In the genomic region with DNA sequence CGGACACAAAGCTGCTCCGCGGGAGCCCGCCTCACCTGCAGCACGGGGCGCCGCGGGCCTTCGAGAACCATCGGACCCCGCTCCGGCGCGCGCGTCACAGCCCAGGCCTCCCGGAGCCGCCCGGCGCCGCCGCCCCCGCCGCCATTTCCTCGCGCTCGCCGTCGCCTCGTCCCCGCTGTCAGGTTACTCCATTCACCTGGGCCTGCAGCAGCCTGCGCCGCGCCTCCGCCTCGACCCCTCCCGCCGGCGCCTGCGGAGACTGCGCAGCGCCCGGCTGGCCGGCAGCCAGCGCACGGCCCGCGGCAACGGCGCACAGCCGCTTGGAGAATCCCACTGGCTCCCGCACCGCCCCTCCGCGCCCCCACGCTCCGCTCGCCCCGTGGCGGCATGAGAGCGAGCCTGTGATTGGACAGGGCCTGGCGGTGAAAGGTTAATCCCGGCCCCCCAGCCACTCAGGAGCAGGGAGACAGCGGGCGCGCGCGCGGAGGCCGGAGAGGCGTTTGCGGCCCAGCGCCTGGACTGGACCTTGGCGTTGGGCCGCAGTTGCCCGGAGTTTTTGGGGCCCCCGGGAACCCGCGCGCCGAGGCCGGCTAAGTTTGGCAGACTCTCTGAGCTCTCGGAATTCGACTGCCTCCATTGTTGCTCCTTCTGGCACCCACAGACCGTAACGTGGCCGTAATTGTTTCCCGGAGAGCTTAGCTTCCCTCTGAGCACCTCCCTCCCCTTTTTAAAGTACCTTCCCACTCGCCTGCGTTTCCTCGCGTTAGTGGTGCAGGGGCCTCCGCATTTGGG, we compare ENCODE assay signal across 8 cellular contexts. TPM values are rescaled to one million over a fixed set of nuclear protein-coding genes. Genes with fewer than 3 reads are reported as not detected.
DNase-seq lines count a peak whose midpoint lies in the region; ATAC-seq, FAIRE-seq and TF ChIP-seq lines count a peak whose summit lies in the region.

A gene with protein sequence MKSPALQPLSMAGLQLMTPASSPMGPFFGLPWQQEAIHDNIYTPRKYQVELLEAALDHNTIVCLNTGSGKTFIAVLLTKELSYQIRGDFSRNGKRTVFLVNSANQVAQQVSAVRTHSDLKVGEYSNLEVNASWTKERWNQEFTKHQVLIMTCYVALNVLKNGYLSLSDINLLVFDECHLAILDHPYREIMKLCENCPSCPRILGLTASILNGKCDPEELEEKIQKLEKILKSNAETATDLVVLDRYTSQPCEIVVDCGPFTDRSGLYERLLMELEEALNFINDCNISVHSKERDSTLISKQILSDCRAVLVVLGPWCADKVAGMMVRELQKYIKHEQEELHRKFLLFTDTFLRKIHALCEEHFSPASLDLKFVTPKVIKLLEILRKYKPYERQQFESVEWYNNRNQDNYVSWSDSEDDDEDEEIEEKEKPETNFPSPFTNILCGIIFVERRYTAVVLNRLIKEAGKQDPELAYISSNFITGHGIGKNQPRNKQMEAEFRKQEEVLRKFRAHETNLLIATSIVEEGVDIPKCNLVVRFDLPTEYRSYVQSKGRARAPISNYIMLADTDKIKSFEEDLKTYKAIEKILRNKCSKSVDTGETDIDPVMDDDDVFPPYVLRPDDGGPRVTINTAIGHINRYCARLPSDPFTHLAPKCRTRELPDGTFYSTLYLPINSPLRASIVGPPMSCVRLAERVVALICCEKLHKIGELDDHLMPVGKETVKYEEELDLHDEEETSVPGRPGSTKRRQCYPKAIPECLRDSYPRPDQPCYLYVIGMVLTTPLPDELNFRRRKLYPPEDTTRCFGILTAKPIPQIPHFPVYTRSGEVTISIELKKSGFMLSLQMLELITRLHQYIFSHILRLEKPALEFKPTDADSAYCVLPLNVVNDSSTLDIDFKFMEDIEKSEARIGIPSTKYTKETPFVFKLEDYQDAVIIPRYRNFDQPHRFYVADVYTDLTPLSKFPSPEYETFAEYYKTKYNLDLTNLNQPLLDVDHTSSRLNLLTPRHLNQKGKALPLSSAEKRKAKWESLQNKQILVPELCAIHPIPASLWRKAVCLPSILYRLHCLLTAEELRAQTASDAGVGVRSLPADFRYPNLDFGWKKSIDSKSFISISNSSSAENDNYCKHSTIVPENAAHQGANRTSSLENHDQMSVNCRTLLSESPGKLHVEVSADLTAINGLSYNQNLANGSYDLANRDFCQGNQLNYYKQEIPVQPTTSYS (N-terminal part only) (minus strand): TSS at position 335 of the 792 bp plus-strand sequence. CDS start 24,071 bp downstream, outside the sequence.

- peaks cover 8 to 21% of the 10 kb centered on the region in 2 donors for H3K4me1 ChIP-seq in kidney (ENCODE audit: control insufficient read depth in 1 of 2, insufficient read depth in 1 of 2, low read depth in 1 of 2, low read length in 2 of 2)

- H3K9me3 ChIP-seq in kidney (ENCODE audit: control insufficient read depth in 1 of 2, low read length in 2 of 2): no peaks in the 10 kb centered on the region

- intact Hi-C loops in kidney (cut with DNase I): no loop called here

- DNase-seq in AG20443 (ENCODE audit: low spot score): peak; percentile 100
- peak; percentile 93 for DNase-seq in NCI-H460 (ENCODE audit: extremely low read depth, low read depth)
- DNase-seq in activated CD4-positive, alpha-beta T cell treated with anti-CD3 and anti-CD28 coated beads for 1 hour: peak; percentile 92
- peak; percentile 66 to 84 for DNase-seq in cerebellar nuclear complex (lab: John Stamatoyannopoulos, UW)
- DNase-seq in kidney: peak; percentile 99
- DNase-seq in stimulated activated CD4-positive, alpha-beta T cell treated with anti-CD3 and anti-CD28 coated beads, Interleukin-15, amount 100 ng/mL, for 24 hours: peak; percentile 95

- TF ChIP-seq CTCF in kidney (IDR thresholded peaks at IDR 0.05; ENCODE audit: borderline replicate concordance, extremely low read depth, insufficient read depth): no peak

- peak; percentile 64 for ATAC-seq in HG03378 (IDR thresholded peaks at IDR 0.05; ENCODE audit: unreplicated experiment)

- H3K4me3 ChIP-seq in kidney (ENCODE audit: low read length in 2 of 2): peak within 1 kb of the TSS; percentile 82 to 88

- no peak for FAIRE-seq in kidney (lab: Jason Lieb, UNC)

- peak within 1 kb of the TSS; percentile 94 to 97 for H3K27ac ChIP-seq in kidney (ENCODE audit: low read depth in 2 of 2, low read length in 2 of 2)

- peak within 1 kb of the TSS; percentile 84 to 95 for H3K9ac ChIP-seq in kidney (ENCODE audit: low read length in 2 of 2)

- TF ChIP-seq POLR2A in GM19099 (IDR thresholded peaks at IDR 0.05; ENCODE audit: extremely low read depth, insufficient read length, low read depth): peak; percentile 66

- no peaks in the 10 kb centered on the region for H3K36me3 ChIP-seq in kidney (ENCODE audit: control insufficient read depth in 1 of 2, insufficient read depth in 2 of 2, low read length in 2 of 2)

RNA-seq across cellular contexts. Expression of the gene that starts here (rescaled TPM):
- 32.8 and 43.7 TPM in 2 replicates for total RNA-seq in NCI-H460 (2014; rRNA removed; shearing (Covaris generic))
- polyA plus RNA-seq in NCI-H460 (2014; cell fraction: nucleus; rRNA removed): 23.7 and 38.6 TPM in 2 replicates
- 83.6 TPM for total RNA-seq in kidney
- polyA plus RNA-seq in kidney (ENCODE audit: insufficient read depth, low read depth, low replicate concordance): 6.0 TPM

Comparison
In these comparisons a context has a peak if more than half of its experiments do, and no peak if none do; other contexts are left out.
1. Peak in every context shown above with its lines: DNase-seq, ATAC-seq, H3K4me3 ChIP-seq and H3K27ac ChIP-seq.